8 cellular contexts compared by ENCODE assay signal in the genomic region with DNA sequence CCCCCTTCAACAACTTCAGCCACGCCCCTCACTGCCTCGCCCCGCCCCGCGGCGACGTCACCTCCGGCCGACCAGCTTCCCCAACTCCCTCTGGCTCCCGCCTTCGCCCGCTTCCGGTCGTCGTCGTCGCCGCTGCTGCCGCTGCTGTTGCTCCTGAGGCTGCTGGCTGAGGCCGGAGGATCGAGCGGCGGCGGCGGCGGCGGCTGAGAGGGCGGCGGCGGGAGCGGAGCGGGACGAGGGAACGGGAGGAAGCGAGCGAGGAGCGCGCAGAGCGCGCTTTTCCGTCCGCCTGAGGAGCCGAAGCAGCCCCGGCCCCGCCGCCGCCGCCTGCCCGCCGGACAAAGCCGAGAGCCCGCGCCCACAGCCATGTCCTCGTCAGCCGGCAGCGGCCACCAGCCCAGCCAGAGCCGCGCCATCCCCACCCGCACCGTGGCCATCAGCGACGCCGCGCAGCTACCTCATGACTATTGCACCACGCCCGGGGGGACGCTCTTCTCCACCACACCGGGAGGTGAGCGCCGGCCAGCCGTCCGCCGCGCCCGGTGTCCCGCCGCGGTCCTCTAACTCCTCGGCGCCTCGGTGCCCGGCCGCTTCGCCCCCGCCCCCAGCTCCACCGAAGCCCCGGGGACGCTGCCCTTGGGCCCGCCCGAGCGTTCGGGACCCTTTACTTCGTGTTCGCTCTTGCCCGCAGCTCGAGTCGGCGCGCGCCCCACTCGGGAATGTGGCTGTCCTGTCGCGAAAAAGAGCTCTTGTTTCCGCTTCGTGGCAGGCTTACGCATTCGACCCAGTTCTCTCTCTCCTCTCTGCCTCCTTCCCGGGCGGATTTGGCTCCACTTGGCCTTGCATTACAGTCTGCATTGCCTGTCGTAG. TPM values are rescaled to one million over a fixed set of nuclear protein-coding genes. Genes with fewer than 3 reads are reported as not detected.
DNase-seq lines count a peak whose midpoint lies in the region; ATAC-seq and TF ChIP-seq lines count a peak whose summit lies in the region.

A gene with protein sequence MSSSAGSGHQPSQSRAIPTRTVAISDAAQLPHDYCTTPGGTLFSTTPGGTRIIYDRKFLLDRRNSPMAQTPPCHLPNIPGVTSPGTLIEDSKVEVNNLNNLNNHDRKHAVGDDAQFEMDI (plus strand): TSS at position 110 of the 870 bp plus-strand sequence. CDS start 257 bp downstream, at position 367.

- H3K36me3 ChIP-seq in Panc1 (ENCODE audit: control insufficient read depth, insufficient read depth, low read length) (no peaks in the 10 kb centered on the region), esophagus (ENCODE audit: control insufficient read depth in 2 of 2, insufficient read depth in 2 of 2, low read length in 1 of 2) (no peaks in the 10 kb centered on the region), mucosa of stomach (ENCODE audit: control insufficient read depth, insufficient read depth, low read length) (no peaks in the 10 kb centered on the region)

- intact Hi-C loops in Panc1 (cut with micrococcal nuclease; ENCODE audit: unreplicated experiment) = no loop called here

- no peak for TF ChIP-seq CTCF in Panc1 (IDR thresholded peaks at IDR 0.05)

- H3K27ac ChIP-seq in Panc1 (ENCODE audit: low read length) (peak within 1 kb of the TSS; percentile 87), esophagus (ENCODE audit: low read depth in 2 of 2, low read length in 1 of 2) (peak within 1 kb of the TSS; percentile 94 to 97)

- WGBS in esophagus, 2 donors = 0% methylated on average over 87 to 110 of the region's 110 CpGs

- ATAC-seq in GM21717 (IDR thresholded peaks at IDR 0.05; ENCODE audit: unreplicated experiment) (peak; percentile 80), Panc1 (peak; percentile 97)
- peak; percentile 96 to 97 for ATAC-seq in activated T-cell treated with anti-CD3 and anti-CD28 coated beads, Interleukin-2, amount 50 U/mL, for 4 hours

- no TSS peak for BruUV-seq in Panc1 (replicated peaks; lab: Mats Ljungman, UMichigan)

- peak within 1 kb of the TSS; percentile 93 for H3K9ac ChIP-seq in mucosa of stomach (ENCODE audit: low read length)

- H3K4me1 Mint-ChIP-seq in activated T-cell treated with anti-CD3 and anti-CD28 coated beads, Interleukin-2, amount 50 U/mL, for 4 hours (ENCODE audit: low read depth) = peaks cover 42% of the 10 kb centered on the region

- no peaks in the 10 kb centered on the region for H3K27me3 Mint-ChIP-seq in activated T-cell treated with anti-CD3 and anti-CD28 coated beads, Interleukin-2, amount 50 U/mL, for 4 hours (ENCODE audit: low read depth)

- no peaks in the 10 kb centered on the region for H3K9me3 ChIP-seq in Panc1 (ENCODE audit: control insufficient read depth, insufficient read depth, low read depth, low read length)
- no peaks in the 10 kb centered on the region for H3K9me3 ChIP-seq in esophagus (ENCODE audit: control insufficient read depth in 2 of 2, insufficient read depth in 1 of 2, low read depth in 1 of 2, low read length in 1 of 2)
- H3K9me3 ChIP-seq in mucosa of stomach (ENCODE audit: control insufficient read depth, low read length) = no peaks in the 10 kb centered on the region

- H3K9me3 Mint-ChIP-seq in activated T-cell treated with anti-CD3 and anti-CD28 coated beads, Interleukin-2, amount 50 U/mL, for 4 hours = no peaks in the 10 kb centered on the region

- H3K36me3 Mint-ChIP-seq in activated T-cell treated with anti-CD3 and anti-CD28 coated beads, Interleukin-2, amount 50 U/mL, for 4 hours (ENCODE audit: insufficient read depth) = peaks cover 3% of the 10 kb centered on the region

- peak; percentile 87 for DNase-seq in DMS153 treated with DMSO at 0.1 percent for 48 hours (lab: John Stamatoyannopoulos, UW; ENCODE audit: unreplicated experiment)
- DNase-seq in KG1 (lab: John Stamatoyannopoulos, UW) = peak; percentile 90
- peak; percentile 84 for DNase-seq in Panc1 (ENCODE audit: low read depth, low spot score)
- peak; percentile 99 for DNase-seq in activated T-cell treated with anti-CD3 and anti-CD28 coated beads, Interleukin-2, amount 50 U/mL, for 4 hours
- DNase-seq in stimulated activated CD8-positive, alpha-beta memory T cell treated with anti-CD3 and anti-CD28 coated beads, Interleukin-7, amount 100 ng/mL, for 1 hour (ENCODE audit: low read depth in 2 of 2) = peak; percentile 99 to 100

- POLR2A ChIA-PET in Panc1 (lab: Charles Lee) = interaction anchor here (0.6 to 0.9 kb wide), 5 partner anchors 29 to 507 kb away, joined by 3 to 11 read pairs (median 5); no protein-coding TSS in a partner anchor

- CTCF ChIA-PET in Panc1 (lab: Charles Lee) = interaction anchor here (0.7 to 1.5 kb wide), 2 partner anchors 17 to 57 kb away, joined by 3 to 4 read pairs; no protein-coding TSS in a partner anchor

- H3K4me1 ChIP-seq in Panc1 (ENCODE audit: control insufficient read depth, insufficient read depth, low read length) = peaks cover 18% of the 10 kb centered on the region
- H3K4me1 ChIP-seq in esophagus (ENCODE audit: control insufficient read depth in 2 of 2, insufficient read depth in 2 of 2, low read length in 1 of 2) = no peaks in the 10 kb centered on the region
- H3K4me1 ChIP-seq in mucosa of stomach (ENCODE audit: control insufficient read depth, insufficient read depth, low read length) = peaks cover 18% of the 10 kb centered on the region

- H3K4me3 ChIP-seq in Panc1 (ENCODE audit: low read depth in 2 of 2, low read length in 2 of 2) = peak within 1 kb of the TSS; percentile 86 to 97
- H3K4me3 ChIP-seq in esophagus (ENCODE audit: low read depth in 1 of 2, low read length in 2 of 2) = peak within 1 kb of the TSS; percentile 81 to 94
- peak within 1 kb of the TSS; percentile 52 for H3K4me3 ChIP-seq in mucosa of stomach (ENCODE audit: low read length)

- H3K4me3 Mint-ChIP-seq in activated T-cell treated with anti-CD3 and anti-CD28 coated beads, Interleukin-2, amount 50 U/mL, for 4 hours = peak within 1 kb of the TSS; percentile 98

- H3K27me3 ChIP-seq in Panc1 (ENCODE audit: control insufficient read depth, insufficient read depth, low read length) = no peaks in the 10 kb centered on the region
- H3K27me3 ChIP-seq in esophagus (ENCODE audit: control insufficient read depth in 1 of 2, insufficient read depth in 2 of 2, low read length in 2 of 2) = no peaks in the 10 kb centered on the region
- no peaks in the 10 kb centered on the region for H3K27me3 ChIP-seq in mucosa of stomach (ENCODE audit: control insufficient read depth, insufficient read depth, low read length)

- in situ Hi-C loops in Panc1 (cut with HindIII; ENCODE audit: low pct_unique_long_range_greater_than_20kb, low sequenced_read_pairs) = no loop called here

RNA-seq across cellular contexts. Expression of the gene that starts here (rescaled TPM):
- total RNA-seq in Panc1 (2021; ENCODE audit: unreplicated experiment) = 48.2 TPM
- polyA plus RNA-seq in Panc1 (2012; ENCODE audit: insufficient read length) = 18.0 TPM
- total RNA-seq in activated T-cell treated with anti-CD3 and anti-CD28 coated beads, Interleukin-2, amount 50 U/mL, for 4 hours = 10 to 100 TPM; 28.0 to 29.4 (median 28.3) TPM
- 10 to 100 TPM; 18.1 to 18.7 TPM for polyA plus RNA-seq in esophagus

Comparison
In these comparisons a context has a peak if more than half of its experiments do, and no peak if none do; other contexts are left out.
1. Peak in every context shown above with its lines: DNase-seq, ATAC-seq, H3K4me3 ChIP-seq and H3K27ac ChIP-seq.